ENCODE assay signal across 18 cellular contexts in genomic region chr17:6453279-6454024, GRCh38. TPM values are rescaled to one million over a fixed set of nuclear protein-coding genes. Genes with fewer than 3 reads are reported as not detected.
DNase-seq lines count a peak whose midpoint lies in the region; ATAC-seq and TF ChIP-seq lines count a peak whose summit lies in the region.
"Had no signal": no experiment of that assay in that cellular context is flagged by ENCODE, and none has a peak within 500 bp of the region (broad histone marks: within the 10 kb centered on the region; RNA-seq: fewer than 3 reads in every experiment).

No MANE protein-coding gene starts in this region.

- CTCF ChIA-PET in HEK293 (lab: Yijun Ruan, JAX) = interaction anchor here (0.6 to 1.2 kb wide), 4 partner anchors 9 to 19 kb away, joined by 4 to 7 read pairs (median 6); no protein-coding TSS in a partner anchor

- in situ Hi-C loops in KBM-7 (cut with MboI; ENCODE audit: low pct_unique_long_range_greater_than_20kb, low sequenced_read_pairs) = loop anchor here (25.0 kb wide), 1 partner anchor 184 kb away; the partner anchor contains the start of genes KIAA0753 and TXNDC17

- ATAC-seq in CD4-positive, CD25-positive, alpha-beta regulatory T cell (ENCODE audit: low read depth in 2 of 2) = no peak
- ATAC-seq in GM21423 (IDR thresholded peaks at IDR 0.05; ENCODE audit: unreplicated experiment) = no peak

- H3K4me1 ChIP-seq in CD4-positive, CD25-positive, alpha-beta regulatory T cell (ENCODE audit: control insufficient read depth, insufficient read depth, low read length, poor library complexity, severe bottlenecking) = peaks cover 5% of the 10 kb centered on the region
- H3K4me1 ChIP-seq in HEK293 (ENCODE audit: control insufficient read depth, insufficient read depth, low read length) = no peaks in the 10 kb centered on the region

- no peaks in the 10 kb centered on the region for H3K9me3 ChIP-seq in CD4-positive, CD25-positive, alpha-beta regulatory T cell (ENCODE audit: control insufficient read depth in 2 of 2, low read length in 2 of 2)
- H3K9me3 ChIP-seq in HEK293 (ENCODE audit: control insufficient read depth, insufficient read depth, low read depth, low read length) = no peaks in the 10 kb centered on the region

- POLR2A ChIA-PET in HEK293 (lab: Yijun Ruan, JAX) = interaction anchor here (1.1 to 2.8 kb wide), 2 partner anchors 8 to 9 kb away, joined by 3 to 13 read pairs; partner anchors contain the start of gene PIMREG

- peaks cover 0 to 1% (median 0%) of the 10 kb centered on the region in 7 donors for H3K9me3 Mint-ChIP-seq in CD4-positive, CD25-positive, alpha-beta regulatory T cell
- H3K9me3 Mint-ChIP-seq in brain (no peaks in the 10 kb centered on the region), neural crest cell (no peaks in the 10 kb centered on the region)
- H3K9me3 Mint-ChIP-seq: activated CD4-positive, alpha-beta T cell treated with anti-CD3 and anti-CD28 coated beads, Interleukin-2, amount 10 ng/mL, durations not matched to agents 7 days and 5 days; mesothelial cell of epicardium had no signal

- no peak for DNase-seq in CD4-positive, CD25-positive, alpha-beta regulatory T cell
- DNase-seq in neural crest cell (ENCODE audit: low read depth, low spot score) = no peak
- DNase-seq in stimulated activated naive CD4-positive, alpha-beta T cell (lab: John Stamatoyannopoulos, UW) = no peak
- DNase-seq in KBM-7 = no peak
- no peak for DNase-seq in iPS-NIHi11 (ENCODE audit: low spot score)
- DNase-seq: activated CD4-positive, alpha-beta T cell treated with anti-CD3 and anti-CD28 coated beads, Interleukin-2, amount 10 ng/mL, durations not matched to agents 7 days and 5 days; activated naive CD4-positive, alpha-beta T cell treated with Interleukin-2 at 50 U/mL for 16 hours; GF-D8; hypothalamus; NCI-H1105 treated with DMSO at 0.1 percent for 48 hours; stimulated activated CD4-positive, alpha-beta T cell treated with anti-CD3 and anti-CD28 coated beads, Interleukin-2, amount 100 ng/mL, for 24 hours had no signal

- H3K4me3 Mint-ChIP-seq in CD4-positive, CD25-positive, alpha-beta regulatory T cell = peak overlapping the region in 2 of 4 donors; percentile 35 to 73
- H3K4me3 Mint-ChIP-seq in brain (no peak overlapping the region), neural crest cell (peak overlapping the region; percentile 79)
- H3K4me3 Mint-ChIP-seq: activated CD4-positive, alpha-beta T cell treated with anti-CD3 and anti-CD28 coated beads, Interleukin-2, amount 10 ng/mL, durations not matched to agents 7 days and 5 days had no signal

- TF ChIP-seq CTCF in HEK293 (tag by site-specific recombination; IDR thresholded peaks at IDR 0.05) (no peak), brain (conservative IDR thresholded peaks at IDR 0.05) (no peak), neural crest cell (conservative IDR thresholded peaks at IDR 0.05) (no peak)

- H3K27me3 ChIP-seq in CD4-positive, CD25-positive, alpha-beta regulatory T cell (ENCODE audit: control insufficient read depth, insufficient read depth, low read length) = no peaks in the 10 kb centered on the region

- H3K4me3 ChIP-seq in CD4-positive, CD25-positive, alpha-beta regulatory T cell (ENCODE audit: low read depth, low read length) = no peak overlapping the region
- H3K4me3 ChIP-seq in HEK293 (ENCODE audit: low read depth, low read length) = no peak overlapping the region

- H3K27ac ChIP-seq in CD4-positive, CD25-positive, alpha-beta regulatory T cell (ENCODE audit: insufficient read depth, low read length, poor library complexity, severe bottlenecking) = no peak overlapping the region
- no peak overlapping the region for H3K27ac ChIP-seq in HEK293 (ENCODE audit: extremely low read depth, low read depth, low read length)

- H3K27me3 Mint-ChIP-seq in CD4-positive, CD25-positive, alpha-beta regulatory T cell = peaks cover 4% of the 10 kb centered on the region
- H3K27me3 Mint-ChIP-seq in brain (peaks cover 6% of the 10 kb centered on the region), neural crest cell (ENCODE audit: low read depth) (peaks cover 11% of the 10 kb centered on the region)

- H3K4me1 Mint-ChIP-seq in CD4-positive, CD25-positive, alpha-beta regulatory T cell = peaks cover 0 to 25% (median 4%) of the 10 kb centered on the region in 4 donors
- H3K4me1 Mint-ChIP-seq in brain (peaks cover 57% of the 10 kb centered on the region), neural crest cell (peaks cover 53% of the 10 kb centered on the region)

- H3K36me3 ChIP-seq in CD4-positive, CD25-positive, alpha-beta regulatory T cell (ENCODE audit: control insufficient read depth, insufficient read depth, low read length) = no peaks in the 10 kb centered on the region
- H3K36me3 ChIP-seq in HEK293 (ENCODE audit: control insufficient read depth in 2 of 2, insufficient read depth in 1 of 2, low read length in 2 of 2) = peaks cover 0 to 22% of the 10 kb centered on the region in 2 experiments; a peak in 1 of 3 replicates

- peak overlapping the region; percentile 50 to 88 (median 61) for H3K27ac Mint-ChIP-seq in CD4-positive, CD25-positive, alpha-beta regulatory T cell
- H3K27ac Mint-ChIP-seq in brain (peak overlapping the region in 4 of 5 experiments; percentile 11 to 90 (median 49)), neural crest cell (ENCODE audit: unreplicated experiment) (no peak overlapping the region)
- H3K27ac Mint-ChIP-seq: activated CD4-positive, alpha-beta T cell treated with anti-CD3 and anti-CD28 coated beads, Interleukin-2, amount 10 ng/mL, durations not matched to agents 7 days and 5 days; mesothelial cell of epicardium had no signal

- H3K36me3 Mint-ChIP-seq in CD4-positive, CD25-positive, alpha-beta regulatory T cell = no peaks in the 10 kb centered on the region
- H3K36me3 Mint-ChIP-seq in brain (peaks cover 5% of the 10 kb centered on the region), neural crest cell (ENCODE audit: low read depth) (peaks cover 7% of the 10 kb centered on the region)

TF ChIP-seq in HEK293, 187 proteins besides CTCF, POLR2A, EP300 and RAD21:
- TF ChIP-seq ZNF596 (tag by site-specific recombination; IDR thresholded peaks at IDR 0.05) = no peak
- no peak for TF ChIP-seq ZNF423 (tag by site-specific recombination; IDR thresholded peaks at IDR 0.05)
- peak; percentile 30; the same call in 1 of the 2 replicates for TF ChIP-seq ZIC2 (tag by site-specific recombination; IDR thresholded peaks at IDR 0.05)
- TF ChIP-seq ZNF280C (tag by site-specific recombination; IDR thresholded peaks at IDR 0.05) = no peak
- no peak for TF ChIP-seq ZBTB48 (tag by site-specific recombination; IDR thresholded peaks at IDR 0.05)
- no peak for TF ChIP-seq ZNF2 (tag by site-specific recombination; IDR thresholded peaks at IDR 0.05)
- TF ChIP-seq ZNF391 (tag by site-specific recombination; IDR thresholded peaks at IDR 0.05; ENCODE audit: borderline replicate concordance, low read depth) = no peak
- TF ChIP-seq ZNF248 (tag by site-specific recombination; IDR thresholded peaks at IDR 0.05) = no peak
- no peak for TF ChIP-seq ZNF324 (tag by site-specific recombination; IDR thresholded peaks at IDR 0.05)

RNA-seq across cellular contexts. Expression of gene PIMREG, which starts 9.2 kb away (rescaled TPM):
- total RNA-seq in CD4-positive, CD25-positive, alpha-beta regulatory T cell = not detected
- under 1 TPM; 0.20 to 0.41 (median 0.34) TPM for polyA plus RNA-seq in CD4-positive, CD25-positive, alpha-beta regulatory T cell
- polyA plus RNA-seq in brain (ENCODE audit: insufficient read depth, low read depth, low replicate concordance) = 90.1 TPM
- total RNA-seq in neural crest cell = 115 and 120 TPM in 2 replicates

RNA-seq across cellular contexts. Expression of gene AIPL1, which starts 18.5 kb away (rescaled TPM):
- not detected for total RNA-seq in CD4-positive, CD25-positive, alpha-beta regulatory T cell
- not detected for polyA plus RNA-seq in CD4-positive, CD25-positive, alpha-beta regulatory T cell
- polyA plus RNA-seq in brain (ENCODE audit: insufficient read depth, low read depth, low replicate concordance) = not detected
- total RNA-seq in neural crest cell = not detected in 2 replicates
- total RNA-seq: activated CD4-positive, alpha-beta T cell treated with anti-CD3 and anti-CD28 coated beads, Interleukin-2, amount 10 ng/mL, durations not matched to agents 7 days and 5 days; astrocyte; chondrocyte; mesothelial cell of epicardium; omental fat pad had no signal

Comparison
In these comparisons a context has a peak if more than half of its experiments do, and no peak if none do; other contexts are left out.
1. RNA of gene PIMREG, which starts 9.2 kb away (total RNA-seq): 115 to 120 TPM in neural crest cell; not detected in CD4-positive, CD25-positive, alpha-beta regulatory T cell (single experiment); every median in the first group is over 10 times any median in the second.